Comparison of ENCODE assay signal across 22 cellular contexts in genomic region chr1:235133086-235133485, GRCh38.
"Had no signal": no experiment of that assay in that cellular context is flagged by ENCODE, and none has a peak within 500 bp of the region (broad histone marks: within the 10 kb centered on the region; RNA-seq: fewer than 3 reads in every experiment).

No MANE protein-coding gene starts in this region.

- H3K9me3 Mint-ChIP-seq: activated naive CD8-positive, alpha-beta T cell treated with anti-CD3 and anti-CD28 coated beads, Interleukin-2, amount 50 U/mL, for 24 hours; natural killer cell treated with Interleukin-12 subunit alpha and Interleukin-12 subunit beta and Interleukin-15 and Interleukin-18, amount 100 ng/mL, for 72 hours; stimulated activated memory B cell treated with anti-CD40 and anti-IgM and Interleukin-4, amounts not matched to agents 10 μg/mL and 1 μg/mL and 100 μg/mL, for 72 hours had no signal

- H3K27ac Mint-ChIP-seq: activated CD8-positive, alpha-beta memory T cell treated with anti-CD3 and anti-CD28 coated beads, Interleukin-2, amount 10 ng/mL, durations not matched to agents 7 days and 5 days; natural killer cell treated with Interleukin-12 subunit alpha and Interleukin-12 subunit beta and Interleukin-15 and Interleukin-18, amount 100 ng/mL, for 72 hours; stimulated activated memory B cell treated with anti-CD40 and anti-IgM and Interleukin-4, amounts not matched to agents 10 μg/mL and 1 μg/mL and 100 μg/mL, for 72 hours had no signal

- ATAC-seq: activated CD8-positive, alpha-beta memory T cell treated with anti-CD3 and anti-CD28 coated beads, Interleukin-2, amount 10 ng/mL, durations not matched to agents 7 days and 5 days; activated naive CD8-positive, alpha-beta T cell treated with anti-CD3 and anti-CD28 coated beads, Interleukin-2, amount 50 U/mL, for 24 hours; left cardiac atrium; natural killer cell treated with Interleukin-12 subunit alpha and Interleukin-12 subunit beta and Interleukin-15 and Interleukin-18, amount 100 ng/mL, for 72 hours; right lobe of liver; stimulated activated memory B cell treated with anti-CD40 and anti-IgM and Interleukin-4, amounts not matched to agents 10 μg/mL and 1 μg/mL and 100 μg/mL, for 72 hours had no signal

- H3K9me3 ChIP-seq: neutrophil, right lobe of liver, thyroid gland had no signal

- H3K4me3 Mint-ChIP-seq: activated CD8-positive, alpha-beta memory T cell treated with anti-CD3 and anti-CD28 coated beads, Interleukin-2, amount 10 ng/mL, durations not matched to agents 7 days and 5 days; activated naive CD8-positive, alpha-beta T cell treated with anti-CD3 and anti-CD28 coated beads, Interleukin-2, amount 50 U/mL, for 24 hours; natural killer cell treated with Interleukin-12 subunit alpha and Interleukin-12 subunit beta and Interleukin-15 and Interleukin-18, amount 100 ng/mL, for 72 hours; stimulated activated memory B cell treated with anti-CD40 and anti-IgM and Interleukin-4, amounts not matched to agents 10 μg/mL and 1 μg/mL and 100 μg/mL, for 72 hours had no signal

- H3K4me3 ChIP-seq: dorsolateral prefrontal cortex, right lobe of liver, smooth muscle cell, thyroid gland had no signal

- H3K27me3 ChIP-seq: dorsolateral prefrontal cortex, neutrophil, right lobe of liver, thyroid gland had no signal

- H3K27me3 Mint-ChIP-seq: activated CD8-positive, alpha-beta memory T cell treated with anti-CD3 and anti-CD28 coated beads, Interleukin-2, amount 10 ng/mL, durations not matched to agents 7 days and 5 days; activated naive CD8-positive, alpha-beta T cell treated with anti-CD3 and anti-CD28 coated beads, Interleukin-2, amount 50 U/mL, for 24 hours; natural killer cell treated with Interleukin-12 subunit alpha and Interleukin-12 subunit beta and Interleukin-15 and Interleukin-18, amount 100 ng/mL, for 72 hours; stimulated activated memory B cell treated with anti-CD40 and anti-IgM and Interleukin-4, amounts not matched to agents 10 μg/mL and 1 μg/mL and 100 μg/mL, for 72 hours had no signal

- H3K4me1 ChIP-seq: parathyroid adenoma, right lobe of liver, thyroid gland had no signal

- DNase-seq: activated CD4-positive, alpha-beta T cell treated with anti-CD3 and anti-CD28 coated beads, Interleukin-2, amount 50 U/mL, for 1 hour; activated CD4-positive, CD25-positive, alpha-beta regulatory T cell treated with anti-CD3 and anti-CD28 coated beads, Interleukin-2, amount 50 U/mL, for 72 hours; activated CD8-positive, alpha-beta memory T cell treated with anti-CD3 and anti-CD28 coated beads, Interleukin-2, amount 10 ng/mL, durations not matched to agents 7 days and 5 days; activated gamma-delta T cell; activated naive CD8-positive, alpha-beta T cell treated with anti-CD3 and anti-CD28 coated beads, Interleukin-2, amount 50 U/mL, for 24 hours; activated T-cell treated with anti-CD3 and anti-CD28 coated beads, Interleukin-2, amount 50 U/mL, for 48 hours; anterior cingulate cortex; caudate nucleus; dorsolateral prefrontal cortex; foreskin melanocyte; glutamatergic neuron; hippocampal formation; left cardiac atrium; right lobe of liver; stimulated activated CD4-positive, alpha-beta T cell treated with anti-CD3 and anti-CD28 coated beads, Interleukin-4, amount 100 ng/mL, for 24 hours; thyroid gland had no signal

- H3K27ac ChIP-seq: dorsolateral prefrontal cortex, epithelial cell of prostate, neutrophil, parathyroid adenoma, right lobe of liver, thyroid gland had no signal
